ENCODE assay signal across 1 cellular context in the genomic region with DNA sequence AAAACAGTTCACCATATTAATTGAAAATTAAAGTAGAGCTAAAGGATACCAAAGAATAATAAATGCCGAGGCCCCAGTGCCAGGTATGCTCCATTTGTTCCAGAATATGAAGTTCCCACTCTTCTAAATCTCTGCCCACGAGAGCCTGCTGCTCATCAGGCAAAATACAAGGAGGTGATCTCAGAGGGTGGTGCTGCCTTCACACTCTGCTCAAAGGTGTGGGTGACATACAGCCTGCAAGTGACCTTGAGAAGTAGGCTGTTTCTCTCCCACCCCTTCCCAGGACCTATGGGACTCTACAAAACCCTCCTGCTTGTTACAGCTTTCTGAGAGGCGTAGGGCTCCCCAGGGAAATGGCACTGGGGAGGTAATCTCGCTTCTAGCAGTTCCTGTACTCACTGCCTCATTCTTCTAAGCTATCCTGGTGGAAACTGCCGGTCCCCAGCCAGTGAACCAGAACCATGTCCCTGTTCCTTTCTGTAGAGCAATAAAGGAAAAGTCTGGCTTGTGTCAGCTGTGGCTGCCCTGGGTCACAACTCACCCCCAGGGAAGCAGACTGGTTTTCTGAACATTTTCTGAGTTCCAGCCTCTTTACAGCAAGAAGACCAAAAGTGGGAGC.
TF ChIP-seq lines count a peak whose summit lies in the region.

No MANE protein-coding gene starts in this region.

TF ChIP-seq in GM12878, 131 proteins besides CTCF, POLR2A, EP300 and RAD21:
- TF ChIP-seq, protein P1, sequence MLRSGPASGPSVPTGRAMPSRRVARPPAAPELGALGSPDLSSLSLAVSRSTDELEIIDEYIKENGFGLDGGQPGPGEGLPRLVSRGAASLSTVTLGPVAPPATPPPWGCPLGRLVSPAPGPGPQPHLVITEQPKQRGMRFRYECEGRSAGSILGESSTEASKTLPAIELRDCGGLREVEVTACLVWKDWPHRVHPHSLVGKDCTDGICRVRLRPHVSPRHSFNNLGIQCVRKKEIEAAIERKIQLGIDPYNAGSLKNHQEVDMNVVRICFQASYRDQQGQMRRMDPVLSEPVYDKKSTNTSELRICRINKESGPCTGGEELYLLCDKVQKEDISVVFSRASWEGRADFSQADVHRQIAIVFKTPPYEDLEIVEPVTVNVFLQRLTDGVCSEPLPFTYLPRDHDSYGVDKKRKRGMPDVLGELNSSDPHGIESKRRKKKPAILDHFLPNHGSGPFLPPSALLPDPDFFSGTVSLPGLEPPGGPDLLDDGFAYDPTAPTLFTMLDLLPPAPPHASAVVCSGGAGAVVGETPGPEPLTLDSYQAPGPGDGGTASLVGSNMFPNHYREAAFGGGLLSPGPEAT (IDR thresholded peaks at IDR 0.05; ENCODE audit: low read depth): no peak
- TF ChIP-seq DPF2 (IDR thresholded peaks at IDR 0.05): no peak
- TF ChIP-seq, protein P2, sequence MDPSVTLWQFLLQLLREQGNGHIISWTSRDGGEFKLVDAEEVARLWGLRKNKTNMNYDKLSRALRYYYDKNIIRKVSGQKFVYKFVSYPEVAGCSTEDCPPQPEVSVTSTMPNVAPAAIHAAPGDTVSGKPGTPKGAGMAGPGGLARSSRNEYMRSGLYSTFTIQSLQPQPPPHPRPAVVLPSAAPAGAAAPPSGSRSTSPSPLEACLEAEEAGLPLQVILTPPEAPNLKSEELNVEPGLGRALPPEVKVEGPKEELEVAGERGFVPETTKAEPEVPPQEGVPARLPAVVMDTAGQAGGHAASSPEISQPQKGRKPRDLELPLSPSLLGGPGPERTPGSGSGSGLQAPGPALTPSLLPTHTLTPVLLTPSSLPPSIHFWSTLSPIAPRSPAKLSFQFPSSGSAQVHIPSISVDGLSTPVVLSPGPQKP (IDR thresholded peaks at IDR 0.05; ENCODE audit: low read depth, low read length): no peak
- TF ChIP-seq MTA2 (IDR thresholded peaks at IDR 0.05; ENCODE audit: low read depth): no peak
- no peak for TF ChIP-seq FOXM1 (IDR thresholded peaks at IDR 0.05; ENCODE audit: low read depth, low read length)
- no peak for TF ChIP-seq NRF1 (conservative IDR thresholded peaks at IDR 0.05; ENCODE audit: low read depth, low read length)
- TF ChIP-seq MEF2B (IDR thresholded peaks at IDR 0.05; ENCODE audit: partially characterized antibody, poor library complexity, severe bottlenecking): peak; percentile 65
